Comparison of ENCODE assay signal across 7 cellular contexts in the genomic region with DNA sequence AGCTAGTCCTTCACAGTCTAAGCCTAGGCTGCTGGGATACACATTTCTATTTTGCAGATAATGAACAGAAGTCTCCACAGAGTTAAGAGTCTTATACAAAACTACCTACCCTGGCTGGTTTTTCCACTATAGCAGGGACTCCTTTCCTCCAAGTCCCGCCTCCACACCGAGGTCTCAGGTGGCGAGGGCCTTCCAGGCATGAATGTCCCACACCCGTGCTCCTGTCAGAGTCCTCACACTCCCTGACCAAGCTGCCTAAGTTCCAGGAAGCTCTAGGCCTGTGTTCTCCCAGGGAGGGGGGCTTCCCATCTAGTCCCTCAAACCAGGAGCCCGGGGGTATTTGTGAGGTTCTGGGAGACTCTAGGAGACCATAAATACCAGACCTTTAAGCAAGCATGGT.
DNase-seq lines count a peak whose midpoint lies in the region; ATAC-seq and TF ChIP-seq lines count a peak whose summit lies in the region.
"Not testable (repeated sequence)": the region's sequence is repeated elsewhere in the genome, so short reads cannot be mapped to it uniquely, and the experiment has no call there.

No MANE protein-coding gene starts in this region.

- intact Hi-C loops in Panc1 (cut with micrococcal nuclease; ENCODE audit: unreplicated experiment); activated T-helper 1 cell treated with anti-CD3 and anti-CD28 coated beads, Interleukin-12 subunit alpha, Interleukin-12 subunit beta, Interleukin-2, Interleukin-4 antibody, amounts not matched to agents 30 ng/mL and 10 ng/mL and 1 ng/mL, durations not matched to agents 14 hours and 24 hours and 36 hours (cut with micrococcal nuclease); spleen (cut with DNase I; ENCODE audit: low total_unique reads): not testable (repeated sequence)

- H3K27ac ChIP-seq in GM23338 (ENCODE audit: low read depth); Panc1 (ENCODE audit: low read length); spleen: not testable (repeated sequence)

- DNase-seq in GM23338 (ENCODE audit: low spot score); Panc1 (ENCODE audit: low read depth, low spot score); activated T-helper 1 cell treated with anti-CD3 and anti-CD28 coated beads, Interleukin-12 subunit alpha, Interleukin-12 subunit beta, Interleukin-2, Interleukin-4 antibody, amounts not matched to agents 30 ng/mL and 10 ng/mL and 1 ng/mL, durations not matched to agents 14 hours and 24 hours and 36 hours (ENCODE audit: low spot score); nephron progenitor cell: not testable (repeated sequence)
- peak; percentile 30 for DNase-seq in epithelial cell of esophagus (ENCODE audit: low read depth)
- peak; percentile 60 for DNase-seq in left kidney (ENCODE audit: low read depth, low spot score)
- peak; percentile 74 for DNase-seq in spleen

- not testable (repeated sequence) for H3K9me3 ChIP-seq in Panc1 (ENCODE audit: control insufficient read depth, insufficient read depth, low read depth, low read length); spleen

- H3K4me2 ChIP-seq in GM23338 = not testable (repeated sequence)

- H3K4me1 ChIP-seq in GM23338 (ENCODE audit: insufficient read depth); Panc1 (ENCODE audit: control insufficient read depth, insufficient read depth, low read length): not testable (repeated sequence)
- peaks cover 0 to 25% (median 3%) of the 10 kb centered on the region in 6 donors for H3K4me1 ChIP-seq in spleen

- not testable (repeated sequence) for H3K4me1 Mint-ChIP-seq in GM23338
- peaks cover 24% of the 10 kb centered on the region for H3K4me1 Mint-ChIP-seq in activated T-helper 1 cell treated with anti-CD3 and anti-CD28 coated beads, Interleukin-12 subunit alpha, Interleukin-12 subunit beta, Interleukin-2, Interleukin-4 antibody, amounts not matched to agents 30 ng/mL and 10 ng/mL and 1 ng/mL, durations not matched to agents 14 hours and 24 hours and 36 hours (ENCODE audit: low read depth)
- peaks cover 37% of the 10 kb centered on the region for H3K4me1 Mint-ChIP-seq in nephron progenitor cell

- in situ Hi-C loops in Panc1 (cut with HindIII; ENCODE audit: low pct_unique_long_range_greater_than_20kb, low sequenced_read_pairs) = not testable (repeated sequence)

- H3K9me3 Mint-ChIP-seq in GM23338; activated T-helper 1 cell treated with anti-CD3 and anti-CD28 coated beads, Interleukin-12 subunit alpha, Interleukin-12 subunit beta, Interleukin-2, Interleukin-4 antibody, amounts not matched to agents 30 ng/mL and 10 ng/mL and 1 ng/mL, durations not matched to agents 14 hours and 24 hours and 36 hours; nephron progenitor cell: not testable (repeated sequence)

- not testable (repeated sequence) for H3K4me3 Mint-ChIP-seq in GM23338; activated T-helper 1 cell treated with anti-CD3 and anti-CD28 coated beads, Interleukin-12 subunit alpha, Interleukin-12 subunit beta, Interleukin-2, Interleukin-4 antibody, amounts not matched to agents 30 ng/mL and 10 ng/mL and 1 ng/mL, durations not matched to agents 14 hours and 24 hours and 36 hours; nephron progenitor cell

- not testable (repeated sequence) for H3K27me3 ChIP-seq in GM23338 (ENCODE audit: insufficient read depth); Panc1 (ENCODE audit: control insufficient read depth, insufficient read depth, low read length); spleen (replicated peaks in 1 of 7)

- ATAC-seq in GM23338 (peak; percentile 49), Panc1 (0 out of 2 replicates have a peak, but pooled peaks have one; percentile 14)

- H2AFZ ChIP-seq in GM23338 = not testable (repeated sequence)

- TF ChIP-seq POLR2A in spleen (IDR thresholded peaks at IDR 0.05) = not testable (repeated sequence)

- BruUV-seq in Panc1 (replicated peaks; lab: Mats Ljungman, UMichigan) = not testable (repeated sequence)

- H3K36me3 Mint-ChIP-seq in GM23338 (ENCODE audit: low read depth); activated T-helper 1 cell treated with anti-CD3 and anti-CD28 coated beads, Interleukin-12 subunit alpha, Interleukin-12 subunit beta, Interleukin-2, Interleukin-4 antibody, amounts not matched to agents 30 ng/mL and 10 ng/mL and 1 ng/mL, durations not matched to agents 14 hours and 24 hours and 36 hours (ENCODE audit: low read depth); nephron progenitor cell (ENCODE audit: low read depth): not testable (repeated sequence)

- not testable (repeated sequence) for H3F3A ChIP-seq in GM23338 (replicated peaks; ENCODE audit: low read depth)

- H4K20me1 ChIP-seq in GM23338 (replicated peaks; ENCODE audit: insufficient read depth) = not testable (repeated sequence)

- H3K36me3 ChIP-seq in GM23338 (ENCODE audit: insufficient read depth); Panc1 (ENCODE audit: control insufficient read depth, insufficient read depth, low read length); spleen: not testable (repeated sequence)

- H3K4me3 ChIP-seq in GM23338; Panc1 (ENCODE audit: low read depth in 2 of 2, low read length in 2 of 2); epithelial cell of esophagus (ENCODE audit: low read length); spleen: not testable (repeated sequence)

- not testable (repeated sequence) for H3K79me2 ChIP-seq in GM23338 (replicated peaks; ENCODE audit: insufficient read depth)

- not testable (repeated sequence) for TF ChIP-seq CTCF in GM23338 (conservative IDR thresholded peaks at IDR 0.05; ENCODE audit: low read depth in 2 of 2); Panc1 (IDR thresholded peaks at IDR 0.05); epithelial cell of esophagus (IDR thresholded peaks at IDR 0.05; ENCODE audit: insufficient read depth, low read depth, low read length, missing control alignments); nephron progenitor cell (IDR thresholded peaks at IDR 0.05); spleen (IDR thresholded peaks at IDR 0.05 in 8 of 11, conservative IDR thresholded peaks at IDR 0.05 in 3 of 11)

- not testable (repeated sequence) for H3K27me3 Mint-ChIP-seq in GM23338 (ENCODE audit: insufficient read depth, low read depth, poor library complexity); activated T-helper 1 cell treated with anti-CD3 and anti-CD28 coated beads, Interleukin-12 subunit alpha, Interleukin-12 subunit beta, Interleukin-2, Interleukin-4 antibody, amounts not matched to agents 30 ng/mL and 10 ng/mL and 1 ng/mL, durations not matched to agents 14 hours and 24 hours and 36 hours (ENCODE audit: insufficient read depth); nephron progenitor cell (ENCODE audit: low read depth, poor library complexity)

- H3K9me2 ChIP-seq in GM23338 (ENCODE audit: insufficient read depth) = not testable (repeated sequence)

- POLR2A ChIA-PET in Panc1 (lab: Charles Lee) = not testable (repeated sequence)

- CTCF ChIA-PET in Panc1 (lab: Charles Lee) = not testable (repeated sequence)

- not testable (repeated sequence) for H3K27ac Mint-ChIP-seq in GM23338
- H3K27ac Mint-ChIP-seq in activated T-helper 1 cell treated with anti-CD3 and anti-CD28 coated beads, Interleukin-12 subunit alpha, Interleukin-12 subunit beta, Interleukin-2, Interleukin-4 antibody, amounts not matched to agents 30 ng/mL and 10 ng/mL and 1 ng/mL, durations not matched to agents 14 hours and 24 hours and 36 hours = peak overlapping the region; percentile 65
- H3K27ac Mint-ChIP-seq in nephron progenitor cell = peak overlapping the region; percentile 59

- 82 to 90% (median 84%) methylated on average over 4 to 5 of the region's 5 CpGs for WGBS in spleen, 5 donors
